9 cellular contexts compared by ENCODE assay signal in the genomic region with DNA sequence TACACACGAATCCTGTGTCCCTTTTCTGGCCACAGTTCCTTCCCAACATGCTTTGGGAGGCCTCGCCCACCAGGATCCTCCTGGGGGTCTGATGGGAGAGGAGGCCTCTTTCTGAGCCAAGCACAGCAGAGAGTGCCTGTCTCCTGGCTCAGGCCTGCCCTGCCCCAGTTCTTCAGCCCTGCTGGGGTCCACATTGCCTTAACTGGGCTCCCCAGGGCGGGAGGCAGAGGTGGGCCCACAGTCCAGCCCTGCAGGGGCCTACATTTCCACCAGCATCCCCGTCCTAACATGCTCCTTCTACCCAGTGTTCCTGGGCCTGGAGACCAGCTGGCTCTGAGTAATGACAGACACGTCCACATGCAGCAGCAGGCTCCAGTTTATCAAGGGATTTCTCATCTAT. TPM values are rescaled to one million over a fixed set of nuclear protein-coding genes. Genes with fewer than 3 reads are reported as not detected.
"Had no signal": no experiment of that assay in that cellular context is flagged by ENCODE, and none has a peak within 500 bp of the region (broad histone marks: within the 10 kb centered on the region; RNA-seq: fewer than 3 reads in every experiment).

No MANE protein-coding gene starts in this region.

- H3K9me3 Mint-ChIP-seq: GM23338, H9, HFFc6, IgD-negative memory B cell had no signal

- H3K4me3 ChIP-seq: GM23338 had no signal

- ATAC-seq: GM23338, HepG2 had no signal

- DNase-seq: H9, HCEC 1CT, HFFc6 had no signal

- H2AFZ ChIP-seq: GM23338 had no signal

- H3K4me3 Mint-ChIP-seq: GM23338, H9, HFFc6, IgD-negative memory B cell had no signal

- H3K4me2 ChIP-seq: GM23338 had no signal

- H3K36me3 Mint-ChIP-seq: IgD-negative memory B cell had no signal

- H3K4me1 Mint-ChIP-seq: GM23338, IgD-negative memory B cell had no signal

- H3K27ac ChIP-seq: HL-60 had no signal

- H3K27ac Mint-ChIP-seq: GM23338, H9, HFFc6 had no signal

RNA-seq across cellular contexts. Expression of a gene that starts 29.6 kb away (rescaled TPM):
- total RNA-seq: H1, HepG2, HFFc6, HT1080 had no signal
- polyA plus RNA-seq: GM23338, HepG2, IgD-negative memory B cell had no signal
